Comparison of ENCODE assay signal across 21 cellular contexts in the genomic region with DNA sequence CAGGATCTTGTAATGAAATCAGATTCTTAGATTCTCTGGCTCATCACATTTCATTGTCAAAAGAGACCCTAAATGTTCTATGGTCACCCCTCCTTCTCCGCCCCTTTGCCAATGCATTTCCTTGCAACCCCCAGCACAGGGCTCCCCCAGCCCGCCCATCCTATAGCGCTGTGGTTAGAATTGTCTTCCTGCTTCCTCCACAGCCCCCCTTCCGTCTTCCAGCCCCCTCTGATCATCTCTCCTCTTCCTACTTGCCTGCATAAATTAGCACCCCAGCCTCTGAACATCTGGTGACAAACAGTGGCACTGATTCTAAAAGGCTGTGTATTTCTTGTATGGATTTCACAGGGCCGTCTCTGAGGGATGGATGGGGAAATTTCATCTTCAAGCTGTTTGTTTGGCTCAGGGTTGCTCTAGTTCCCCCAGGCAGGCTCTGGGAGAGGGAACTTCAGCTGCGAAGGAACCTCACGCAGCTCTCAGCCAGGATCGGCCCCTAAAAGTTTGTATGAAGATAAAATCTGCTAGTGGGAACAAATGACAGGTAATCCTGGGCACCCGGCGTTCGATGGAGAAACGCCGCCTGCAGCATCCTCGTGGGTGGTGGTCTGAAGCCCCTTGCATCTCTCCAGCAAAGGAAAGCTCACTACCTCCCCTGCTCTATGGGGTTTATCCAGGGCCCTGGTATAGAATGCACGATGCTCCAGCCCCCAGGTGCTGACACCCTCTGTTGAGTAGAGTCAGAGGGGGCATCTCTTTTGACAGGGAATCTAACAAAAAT.
"Had no signal": no experiment of that assay in that cellular context is flagged by ENCODE, and none has a peak within 500 bp of the region (broad histone marks: within the 10 kb centered on the region; RNA-seq: fewer than 3 reads in every experiment).

No MANE protein-coding gene starts in this region.

- H3K4me3 ChIP-seq: heart left ventricle, psoas muscle, right lobe of liver, spleen, testis, tibial nerve had no signal

- H3K27ac Mint-ChIP-seq: naive B cell; nephron; stimulated activated memory B cell treated with anti-CD40 and anti-IgM and Interleukin-4, amounts not matched to agents 10 μg/mL and 1 μg/mL and 100 μg/mL, for 72 hours; stimulated activated naive CD8-positive, alpha-beta T cell treated with anti-CD3 and anti-CD28 coated beads, Interleukin-15, Interleukin-2, amounts not matched to agents 100 ng/mL and 50 ng/mL, for 24 hours had no signal

- H3K4me3 Mint-ChIP-seq: central memory CD8-positive, alpha-beta T cell; endodermal cell; naive B cell; nephron; stimulated activated memory B cell treated with anti-CD40 and anti-IgM and Interleukin-4, amounts not matched to agents 10 μg/mL and 1 μg/mL and 100 μg/mL, for 72 hours; stimulated activated naive CD8-positive, alpha-beta T cell treated with anti-CD3 and anti-CD28 coated beads, Interleukin-15, Interleukin-2, amounts not matched to agents 100 ng/mL and 50 ng/mL, for 24 hours had no signal

- H3K27ac ChIP-seq: heart left ventricle, parathyroid adenoma, psoas muscle, right lobe of liver, spleen, testis, tibial nerve had no signal

- H3K9ac ChIP-seq: parathyroid adenoma had no signal

- H3K36me3 ChIP-seq: heart left ventricle, right lobe of liver, spleen, tibial nerve had no signal

- H3K4me1 ChIP-seq: heart left ventricle, parathyroid adenoma, psoas muscle, right lobe of liver, spleen, testis, tibial nerve had no signal

- H3K36me3 Mint-ChIP-seq: naive B cell; stimulated activated memory B cell treated with anti-CD40 and anti-IgM and Interleukin-4, amounts not matched to agents 10 μg/mL and 1 μg/mL and 100 μg/mL, for 72 hours had no signal

- H3K27me3 Mint-ChIP-seq: stimulated activated naive CD8-positive, alpha-beta T cell treated with anti-CD3 and anti-CD28 coated beads, Interleukin-15, Interleukin-2, amounts not matched to agents 100 ng/mL and 50 ng/mL, for 24 hours had no signal

- ATAC-seq: heart left ventricle; psoas muscle; right lobe of liver; stimulated activated memory B cell treated with anti-CD40 and anti-IgM and Interleukin-4, amounts not matched to agents 10 μg/mL and 1 μg/mL and 100 μg/mL, for 72 hours had no signal

- H2AFZ ChIP-seq: parathyroid adenoma had no signal

- H3K9me3 ChIP-seq: heart left ventricle, psoas muscle, right lobe of liver, testis had no signal

- H3K9me3 Mint-ChIP-seq: central memory CD8-positive, alpha-beta T cell; endodermal cell; naive B cell; nephron; stimulated activated memory B cell treated with anti-CD40 and anti-IgM and Interleukin-4, amounts not matched to agents 10 μg/mL and 1 μg/mL and 100 μg/mL, for 72 hours; stimulated activated naive CD8-positive, alpha-beta T cell treated with anti-CD3 and anti-CD28 coated beads, Interleukin-15, Interleukin-2, amounts not matched to agents 100 ng/mL and 50 ng/mL, for 24 hours had no signal

- DNase-seq: dermis blood vessel endothelial cell; effector CD4-positive, alpha-beta T cell; endodermal cell; mesendoderm; naive B cell; nucleus accumbens; psoas muscle; retina; right lobe of liver; spleen; stimulated activated CD4-positive, alpha-beta T cell treated with anti-CD3 and anti-CD28 coated beads, Interleukin-15, amount 100 ng/mL, for 24 hours; stimulated activated CD4-positive, alpha-beta T cell treated with anti-CD3 and anti-CD28 coated beads, Interleukin-1b, Interleukin-23, amount 100 ng/mL, for 48 hours; stimulated activated CD4-positive, alpha-beta T cell treated with anti-CD3 and anti-CD28 coated beads, Interleukin-4, amount 100 ng/mL, for 24 hours; testis had no signal

- H3K79me2 ChIP-seq: parathyroid adenoma had no signal

- H3K27me3 ChIP-seq: right lobe of liver, testis had no signal

- H3K4me1 Mint-ChIP-seq: central memory CD8-positive, alpha-beta T cell; naive B cell; nephron; stimulated activated memory B cell treated with anti-CD40 and anti-IgM and Interleukin-4, amounts not matched to agents 10 μg/mL and 1 μg/mL and 100 μg/mL, for 72 hours had no signal
